8 cellular contexts compared by ENCODE assay signal in the genomic region with DNA sequence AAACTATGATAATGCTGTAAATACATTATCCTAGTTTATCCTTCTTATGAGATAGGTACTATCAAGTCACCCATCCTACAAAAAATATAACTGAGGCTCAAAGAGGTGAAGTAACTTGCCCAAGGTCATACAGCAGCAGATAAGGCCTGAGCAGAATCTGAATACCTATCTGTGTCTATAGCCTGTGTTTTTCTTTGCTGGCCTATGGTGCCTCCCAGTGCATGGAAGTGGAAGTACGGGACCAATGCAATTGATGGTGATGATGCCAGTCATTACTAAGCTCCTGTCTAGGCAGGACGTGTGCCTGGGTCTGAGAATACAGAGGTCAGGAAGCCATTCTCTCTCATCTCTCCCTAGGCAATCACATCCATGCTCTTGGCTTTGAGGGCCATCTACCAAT.
DNase-seq lines count a peak whose midpoint lies in the region; ATAC-seq and TF ChIP-seq lines count a peak whose summit lies in the region.

No MANE protein-coding gene starts in this region.

- peaks cover 0 to 4% (median 0%) of the 10 kb centered on the region in 9 donors for H3K4me1 ChIP-seq in heart right ventricle

- no peak overlapping the region for H3K27ac ChIP-seq in heart right ventricle

- no peaks in the 10 kb centered on the region for H3K27me3 ChIP-seq in heart right ventricle

- no peak overlapping the region for H3K27ac Mint-ChIP-seq in chondrocyte (ENCODE audit: unreplicated experiment)
- no peak overlapping the region for H3K27ac Mint-ChIP-seq in naive B cell

- H3K27me3 Mint-ChIP-seq in chondrocyte (ENCODE audit: low read depth) (no peaks in the 10 kb centered on the region), naive B cell (peaks cover 0 to 9% (median 8%) of the 10 kb centered on the region in 3 donors)

- no peak for DNase-seq in heart right ventricle
- DNase-seq in Right ventricle myocardium inferior (ENCODE audit: missing footprints): no peak
- DNase-seq in HuH-7 (ENCODE audit: low spot score): peak; percentile 68
- peak; percentile 77 for DNase-seq in SK-MEL-5 (ENCODE audit: low read depth, low spot score)
- no peak for DNase-seq in chondrocyte (ENCODE audit: low spot score)
- peak; percentile 21 for DNase-seq in naive B cell
- no peak for DNase-seq in NCI-H1436 (lab: John Stamatoyannopoulos, UW)

- in situ Hi-C loops in SK-MEL-5 (cut with HindIII; ENCODE audit: low pct_unique_long_range_greater_than_20kb, low sequenced_read_pairs): no loop called here

- no peaks in the 10 kb centered on the region for H3K9me3 Mint-ChIP-seq in chondrocyte (ENCODE audit: low read depth)
- H3K9me3 Mint-ChIP-seq in naive B cell: no peaks in the 10 kb centered on the region

- intact Hi-C loops in heart right ventricle (cut with DNase I): loop anchor here in 7 of 10 donors (5.0 to 10.0 kb wide), 3 partner anchors 129 to 221 kb away; no protein-coding TSS in a partner anchor
- intact Hi-C loops in Right ventricle myocardium inferior (cut with DNase I): loop anchor here (10.0 kb wide), 1 partner anchor 221 kb away; no protein-coding TSS in a partner anchor

- peak in 1 of 8 donors; percentile 11 for ATAC-seq in heart right ventricle
- ATAC-seq in Right ventricle myocardium inferior: no peak
- ATAC-seq in GM21737 (IDR thresholded peaks at IDR 0.05; ENCODE audit: unreplicated experiment): peak; percentile 75
- peak; percentile 54 to 82 for ATAC-seq in naive B cell (ENCODE audit: low read depth in 2 of 2)

- no peak overlapping the region for H3K4me3 Mint-ChIP-seq in chondrocyte (ENCODE audit: unreplicated experiment)
- H3K4me3 Mint-ChIP-seq in naive B cell: no peak overlapping the region

- peaks cover 4% of the 10 kb centered on the region for H3K4me1 Mint-ChIP-seq in chondrocyte (ENCODE audit: low read depth)
- no peaks in the 10 kb centered on the region for H3K4me1 Mint-ChIP-seq in naive B cell

- H3K36me3 Mint-ChIP-seq in chondrocyte (ENCODE audit: low read depth): no peaks in the 10 kb centered on the region
- no peaks in the 10 kb centered on the region for H3K36me3 Mint-ChIP-seq in naive B cell

- TF ChIP-seq CTCF in heart right ventricle (IDR thresholded peaks at IDR 0.05): peak in 7 of 9 donors; percentile 17 to 55 (median 28)
- peak; percentile 77 for TF ChIP-seq CTCF in chondrocyte (IDR thresholded peaks at IDR 0.05)

- no peaks in the 10 kb centered on the region for H3K36me3 ChIP-seq in heart right ventricle

- H3K4me3 ChIP-seq in heart right ventricle: no peak overlapping the region

- H3K9me3 ChIP-seq in heart right ventricle: no peaks in the 10 kb centered on the region

- WGBS in heart right ventricle, 2 donors: 76 to 85% methylated on average over 2 of the region's 2 CpGs

Comparison
In these comparisons a context has a peak if more than half of its experiments do, and no peak if none do; other contexts are left out.
1. DNase-seq: peak in HuH-7 (single experiment), SK-MEL-5 (single experiment) and naive B cell (single experiment); none in heart right ventricle (0 of 2), Right ventricle myocardium inferior (single experiment), chondrocyte (single experiment) and NCI-H1436 (single experiment).